9 cellular contexts compared by ENCODE assay signal in the genomic region with DNA sequence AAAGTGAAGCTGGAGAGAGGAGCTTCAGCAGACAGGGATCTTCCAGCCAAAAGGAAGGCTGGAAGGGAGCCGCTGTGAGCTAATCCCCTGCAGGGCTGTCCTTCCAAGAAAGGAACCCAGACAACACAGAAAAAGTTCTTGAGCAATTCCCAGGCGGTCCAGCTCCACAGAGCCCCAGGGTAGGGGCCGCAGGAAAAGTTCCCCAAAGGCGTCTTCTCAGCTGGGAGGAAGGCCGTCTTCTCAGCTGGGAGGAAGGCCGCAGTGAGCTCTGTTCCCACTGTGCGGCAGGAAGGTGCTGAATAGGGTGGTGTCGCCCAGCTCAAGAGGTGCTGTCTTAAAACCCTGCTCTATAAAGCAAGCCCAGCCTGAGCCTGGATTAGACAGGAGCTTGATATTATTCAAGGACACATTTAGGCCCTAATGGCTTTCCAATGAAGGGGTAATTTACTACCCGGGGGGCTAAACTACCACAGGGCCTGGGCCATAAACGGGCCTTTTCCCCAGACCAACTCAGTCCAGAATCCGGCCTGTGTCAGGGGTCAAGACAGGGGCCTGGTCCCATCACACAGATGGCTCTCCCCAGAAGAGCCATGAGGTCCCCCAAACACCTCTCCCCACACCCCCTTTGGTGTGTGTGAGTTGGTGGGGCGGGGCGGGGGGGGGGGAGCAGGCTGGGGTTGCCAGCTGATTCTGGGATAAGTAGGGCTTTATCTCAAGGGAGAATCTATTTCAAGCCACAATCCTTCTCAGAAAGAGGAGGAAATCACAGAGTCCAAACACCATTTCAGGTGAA.
DNase-seq lines count a peak whose midpoint lies in the region; ATAC-seq and TF ChIP-seq lines count a peak whose summit lies in the region.
"Had no signal": no experiment of that assay in that cellular context is flagged by ENCODE, and none has a peak within 500 bp of the region (broad histone marks: within the 10 kb centered on the region; RNA-seq: fewer than 3 reads in every experiment).

No MANE protein-coding gene starts in this region.

- H3K9me3 Mint-ChIP-seq in activated CD4-positive, alpha-beta memory T cell treated with anti-CD3 and anti-CD28 coated beads for 36 hours, result no peaks in the 10 kb centered on the region
- H3K9me3 Mint-ChIP-seq in activated CD4-positive, alpha-beta memory T cell treated with anti-CD3 and anti-CD28 coated beads, Interleukin-2, amount 10 ng/mL, durations not matched to agents 7 days and 5 days, result no peaks in the 10 kb centered on the region

- no peak for DNase-seq in activated CD4-positive, alpha-beta memory T cell treated with anti-CD3 and anti-CD28 coated beads for 36 hours
- DNase-seq in activated CD4-positive, alpha-beta memory T cell treated with anti-CD3 and anti-CD28 coated beads, Interleukin-2, amount 10 ng/mL, durations not matched to agents 7 days and 5 days, result no peak
- DNase-seq in colonic mucosa, result peak; percentile 66
- peak; percentile 8 for DNase-seq in mesendoderm
- DNase-seq in tibial nerve (ENCODE audit: low spot score in 2 of 2), result no peak
- DNase-seq in activated effector memory CD4-positive, alpha-beta T cell treated with Interleukin-2 at 50 U/mL for 16 hours, result no peak
- DNase-seq: DMS153 had no signal

- TF ChIP-seq CTCF in colonic mucosa (IDR thresholded peaks at IDR 0.05) (no peak), tibial nerve (IDR thresholded peaks at IDR 0.05) (no peak)

- H2BK5ac ChIP-seq in mesendoderm (ENCODE audit: low read length), result no peak overlapping the region

- H3K27ac Mint-ChIP-seq in activated CD4-positive, alpha-beta memory T cell treated with anti-CD3 and anti-CD28 coated beads for 36 hours, result no peak overlapping the region
- H3K27ac Mint-ChIP-seq in activated CD4-positive, alpha-beta memory T cell treated with anti-CD3 and anti-CD28 coated beads, Interleukin-2, amount 10 ng/mL, durations not matched to agents 7 days and 5 days, result no peak overlapping the region

- peaks cover 2% of the 10 kb centered on the region for H3K36me3 Mint-ChIP-seq in activated CD4-positive, alpha-beta memory T cell treated with anti-CD3 and anti-CD28 coated beads for 36 hours
- no peaks in the 10 kb centered on the region for H3K36me3 Mint-ChIP-seq in activated CD4-positive, alpha-beta memory T cell treated with anti-CD3 and anti-CD28 coated beads, Interleukin-2, amount 10 ng/mL, durations not matched to agents 7 days and 5 days (ENCODE audit: low read depth)

- H3K4me1 ChIP-seq in colonic mucosa (peaks cover 34% of the 10 kb centered on the region), mesendoderm (ENCODE audit: control insufficient read depth, low read depth, low read length) (no peaks in the 10 kb centered on the region), tibial nerve (peaks cover 0 to 78% (median 50%) of the 10 kb centered on the region in 4 donors)

- peaks cover 38% of the 10 kb centered on the region for H3K79me2 ChIP-seq in mesendoderm (ENCODE audit: control insufficient read depth, insufficient read depth, low read length)

- H3K36me3 ChIP-seq in colonic mucosa (no peaks in the 10 kb centered on the region), mesendoderm (ENCODE audit: control insufficient read depth, insufficient read depth, low read length) (no peaks in the 10 kb centered on the region), tibial nerve (no peaks in the 10 kb centered on the region)

- H3K27me3 ChIP-seq in colonic mucosa, result no peaks in the 10 kb centered on the region
- peaks cover under 1% of the 10 kb centered on the region for H3K27me3 ChIP-seq in mesendoderm (ENCODE audit: insufficient read depth, low read length, poor library complexity)
- no peaks in the 10 kb centered on the region for H3K27me3 ChIP-seq in tibial nerve

- no peaks in the 10 kb centered on the region for H3K9me3 ChIP-seq in colonic mucosa
- H3K9me3 ChIP-seq in tibial nerve, result no peaks in the 10 kb centered on the region

- CTCF ChIA-PET in activated CD4-positive, alpha-beta memory T cell treated with anti-CD3 and anti-CD28 coated beads for 36 hours (lab: Charles Lee), result interaction anchor here (1.0 kb wide), 1 partner anchor 12 kb away, joined by 3 read pairs; no protein-coding TSS in a partner anchor
- CTCF ChIA-PET in activated CD4-positive, alpha-beta memory T cell treated with anti-CD3 and anti-CD28 coated beads, Interleukin-2, amount 10 ng/mL, durations not matched to agents 7 days and 5 days (lab: Charles Lee), result interaction anchor here (0.9 kb wide), 1 partner anchor 10 kb away, joined by 4 read pairs; no protein-coding TSS in a partner anchor

- no peak overlapping the region for H2BK120ac ChIP-seq in mesendoderm (ENCODE audit: low read depth, low read length)

- no peak overlapping the region for H3K4ac ChIP-seq in mesendoderm (ENCODE audit: low read depth, low read length)

- H3K4me3 Mint-ChIP-seq in activated CD4-positive, alpha-beta memory T cell treated with anti-CD3 and anti-CD28 coated beads for 36 hours, result peak overlapping the region; percentile 56
- H3K4me3 Mint-ChIP-seq in activated CD4-positive, alpha-beta memory T cell treated with anti-CD3 and anti-CD28 coated beads, Interleukin-2, amount 10 ng/mL, durations not matched to agents 7 days and 5 days, result no peak overlapping the region

- ATAC-seq in HG02623 (IDR thresholded peaks at IDR 0.05; ENCODE audit: unreplicated experiment), result no peak
- ATAC-seq in GM18498 (IDR thresholded peaks at IDR 0.05; ENCODE audit: unreplicated experiment), result no peak

- TF ChIP-seq POLR2A in tibial nerve (IDR thresholded peaks at IDR 0.05), result no peak

- WGBS in mesendoderm (ENCODE audit: extremely low coverage, insufficient coverage, low lambda C conversion rate), result no CpG with 5 or more reads among the region's 13 CpGs
- 14% methylated on average over 12 to 13 of the region's 13 CpGs for WGBS in tibial nerve, 2 donors

- TF ChIP-seq EP300 in tibial nerve (IDR thresholded peaks at IDR 0.05), result peak in 1 of 2 donors; percentile 9

- intact Hi-C loops in activated CD4-positive, alpha-beta memory T cell treated with anti-CD3 and anti-CD28 coated beads for 36 hours (cut with micrococcal nuclease), result loop anchor here (10.0 kb wide), 1 partner anchor 197 kb away; no protein-coding TSS in a partner anchor
- intact Hi-C loops in colonic mucosa (cut with DNase I), result loop anchor here (10.0 kb wide), 2 partner anchors 127 to 277 kb away; a partner anchor contains a TSS

- no peak overlapping the region for H4K8ac ChIP-seq in mesendoderm (ENCODE audit: low read depth, low read length)

- H2AK5ac ChIP-seq in mesendoderm (ENCODE audit: low read length), result no peak overlapping the region

- no peak overlapping the region for H2BK15ac ChIP-seq in mesendoderm (replicated peaks; ENCODE audit: low read depth)

- peaks cover 40% of the 10 kb centered on the region for H3K4me1 Mint-ChIP-seq in activated CD4-positive, alpha-beta memory T cell treated with anti-CD3 and anti-CD28 coated beads for 36 hours (ENCODE audit: low read depth)
- peaks cover 20% of the 10 kb centered on the region for H3K4me1 Mint-ChIP-seq in activated CD4-positive, alpha-beta memory T cell treated with anti-CD3 and anti-CD28 coated beads, Interleukin-2, amount 10 ng/mL, durations not matched to agents 7 days and 5 days

- peak overlapping the region; percentile 90 for H3K56ac ChIP-seq in mesendoderm (ENCODE audit: low read length)

- peaks cover 23% of the 10 kb centered on the region for H3K79me1 ChIP-seq in mesendoderm (ENCODE audit: low read length)

- H3K27ac ChIP-seq in colonic mucosa, result peak overlapping the region; percentile 95
- no peak overlapping the region for H3K27ac ChIP-seq in mesendoderm (ENCODE audit: low read depth, low read length)
- peak overlapping the region; percentile 80 to 93 (median 86) for H3K27ac ChIP-seq in tibial nerve

- no peak overlapping the region for H3K23ac ChIP-seq in mesendoderm (ENCODE audit: low read length)

- POLR2A ChIA-PET in activated CD4-positive, alpha-beta memory T cell treated with anti-CD3 and anti-CD28 coated beads for 36 hours (lab: Charles Lee), result interaction anchor here (0.6 to 0.7 kb wide), 2 partner anchors 57 to 200 kb away, joined by 3 read pairs; no protein-coding TSS in a partner anchor
- POLR2A ChIA-PET in activated CD4-positive, alpha-beta memory T cell treated with anti-CD3 and anti-CD28 coated beads, Interleukin-2, amount 10 ng/mL, durations not matched to agents 7 days and 5 days (lab: Charles Lee), result no interaction called here

- peak overlapping the region; percentile 64 for H3K4me3 ChIP-seq in colonic mucosa
- no peak overlapping the region for H3K4me3 ChIP-seq in mesendoderm (ENCODE audit: low read length)
- H3K4me3 ChIP-seq in tibial nerve, result peak overlapping the region; percentile 55 to 83 (median 72)

- H3K4me2 ChIP-seq in mesendoderm (ENCODE audit: low read length), result no peak overlapping the region

- H4K5ac ChIP-seq in mesendoderm (ENCODE audit: low read length), result no peak overlapping the region

- no peaks in the 10 kb centered on the region for H3K27me3 Mint-ChIP-seq in activated CD4-positive, alpha-beta memory T cell treated with anti-CD3 and anti-CD28 coated beads for 36 hours
- no peaks in the 10 kb centered on the region for H3K27me3 Mint-ChIP-seq in activated CD4-positive, alpha-beta memory T cell treated with anti-CD3 and anti-CD28 coated beads, Interleukin-2, amount 10 ng/mL, durations not matched to agents 7 days and 5 days

- peak overlapping the region; percentile 69 for H3K18ac ChIP-seq in mesendoderm (ENCODE audit: low read length)

- H3K9ac ChIP-seq in colonic mucosa (ENCODE audit: low read depth in 2 of 2, low read length in 2 of 2), result peak overlapping the region; percentile 83 to 97
- H3K9ac ChIP-seq in mesendoderm (ENCODE audit: low read length), result peak overlapping the region; percentile 9

Comparison
In these comparisons a context has a peak if more than half of its experiments do, and no peak if none do; other contexts are left out.
1. DNase-seq: peak in colonic mucosa (single experiment) and mesendoderm (single experiment); none in activated CD4-positive, alpha-beta memory T cell treated with anti-CD3 and anti-CD28 coated beads for 36 hours (single experiment), activated CD4-positive, alpha-beta memory T cell treated with anti-CD3 and anti-CD28 coated beads, Interleukin-2, amount 10 ng/mL, durations not matched to agents 7 days and 5 days (single experiment), tibial nerve (0 of 2) and activated effector memory CD4-positive, alpha-beta T cell treated with Interleukin-2 at 50 U/mL for 16 hours (single experiment).